15 cellular contexts compared by ENCODE assay signal in the genomic region with DNA sequence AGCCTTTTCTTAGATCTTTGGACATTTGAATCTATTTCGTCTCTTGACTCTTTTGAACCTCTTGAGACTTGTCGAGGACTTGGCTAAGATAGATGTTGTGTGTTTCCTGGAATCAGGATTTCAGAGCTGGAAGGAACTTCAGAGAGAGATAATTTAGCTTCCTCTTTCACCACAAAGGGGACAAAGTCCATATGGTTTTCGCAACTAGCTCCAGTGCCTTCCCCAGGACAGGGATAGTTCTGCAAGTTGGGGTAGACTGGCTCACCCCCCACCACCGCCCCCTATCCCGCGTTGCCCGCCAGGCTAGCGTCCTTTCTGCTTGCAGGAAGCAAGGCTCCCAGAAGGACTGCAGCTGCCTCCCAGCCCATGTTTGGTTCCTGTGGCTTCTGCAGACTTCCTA.
DNase-seq lines count a peak whose midpoint lies in the region; ATAC-seq, FAIRE-seq and TF ChIP-seq lines count a peak whose summit lies in the region.
"Had no signal": no experiment of that assay in that cellular context is flagged by ENCODE, and none has a peak within 500 bp of the region (broad histone marks: within the 10 kb centered on the region; RNA-seq: fewer than 3 reads in every experiment).

No MANE protein-coding gene starts in this region.

- FAIRE-seq in K562 (lab: Jason Lieb, UNC) (no peak), HepG2 (lab: Jason Lieb, UNC) (peak; percentile 56)
- FAIRE-seq: D721Med, GM12891 had no signal

- no peaks in the 10 kb centered on the region for H3K9me3 Mint-ChIP-seq in activated CD8-positive, alpha-beta T cell treated with anti-CD3 and anti-CD28 coated beads, Interleukin-2, amount 10 ng/mL, durations not matched to agents 7 days and 5 days (ENCODE audit: insufficient read depth)
- H3K9me3 Mint-ChIP-seq: activated CD4-positive, alpha-beta memory T cell treated with anti-CD3 and anti-CD28 coated beads for 36 hours; activated naive CD4-positive, alpha-beta T cell treated with anti-CD3 and anti-CD28 coated beads, Interleukin-2, amount 50 U/mL, for 24 hours; natural killer cell treated with Interleukin-12 subunit alpha and Interleukin-12 subunit beta and Interleukin-15 and Interleukin-18, amount 100 ng/mL, for 72 hours had no signal

- H3K9me3 ChIP-seq in K562 (replicated peaks; ENCODE audit: control insufficient read depth, insufficient read depth, low read depth, low read length) (no peaks in the 10 kb centered on the region), HepG2 (ENCODE audit: low read length) (no peaks in the 10 kb centered on the region), upper lobe of left lung (no peaks in the 10 kb centered on the region)
- H3K9me3 ChIP-seq: SJSA1 had no signal

- no peak; the same call in 2 of the 3 replicates for ATAC-seq in K562
- ATAC-seq in HepG2, result peak; percentile 92
- peak; percentile 70 to 83 for ATAC-seq in upper lobe of left lung (ENCODE audit: low FRiP score in 2 of 2)
- ATAC-seq in activated CD8-positive, alpha-beta T cell treated with anti-CD3 and anti-CD28 coated beads, Interleukin-2, amount 10 ng/mL, durations not matched to agents 7 days and 5 days, result no peak
- ATAC-seq: natural killer cell treated with Interleukin-12 subunit alpha and Interleukin-12 subunit beta and Interleukin-15 and Interleukin-18, amount 100 ng/mL, for 72 hours had no signal

- H3K9me1 ChIP-seq in K562 (ENCODE audit: control insufficient read depth, insufficient read depth, low read length), result no peaks in the 10 kb centered on the region

- H3K27ac Mint-ChIP-seq in activated CD8-positive, alpha-beta T cell treated with anti-CD3 and anti-CD28 coated beads, Interleukin-2, amount 10 ng/mL, durations not matched to agents 7 days and 5 days, result no peak overlapping the region
- H3K27ac Mint-ChIP-seq: activated CD4-positive, alpha-beta memory T cell treated with anti-CD3 and anti-CD28 coated beads for 36 hours; activated naive CD4-positive, alpha-beta T cell treated with anti-CD3 and anti-CD28 coated beads, Interleukin-2, amount 50 U/mL, for 24 hours; natural killer cell treated with Interleukin-12 subunit alpha and Interleukin-12 subunit beta and Interleukin-15 and Interleukin-18, amount 100 ng/mL, for 72 hours had no signal

- H3K4me3 ChIP-seq in K562, result no peak overlapping the region
- H3K4me3 ChIP-seq in HepG2 (replicated peaks in 1 of 3; ENCODE audit: insufficient read depth in 1 of 3, low read depth in 2 of 3, low read length in 3 of 3), result peak overlapping the region in 1 of 3 experiments; percentile 29; a peak in 2 of 6 replicates
- peak overlapping the region in 1 of 4 donors; percentile 25 for H3K4me3 ChIP-seq in upper lobe of left lung
- H3K4me3 ChIP-seq: SJSA1 had no signal

- DNase-seq in LoVo (ENCODE audit: low spot score), result peak; percentile 18
- peak in 1 of 4 experiments; percentile 6 for DNase-seq in K562 (ENCODE audit: extremely low read depth in 1 of 4, low spot score in 3 of 4)
- DNase-seq in HepG2 (ENCODE audit: low spot score), result peak; percentile 95
- peak; percentile 43 to 87 for DNase-seq in upper lobe of left lung
- DNase-seq in GM13977 (ENCODE audit: low spot score), result no peak
- no peak for DNase-seq in activated CD8-positive, alpha-beta T cell treated with anti-CD3 and anti-CD28 coated beads, Interleukin-2, amount 10 ng/mL, durations not matched to agents 7 days and 5 days
- no peak for DNase-seq in nucleus accumbens (lab: John Stamatoyannopoulos, UW)
- DNase-seq: activated CD4-positive, alpha-beta memory T cell treated with anti-CD3 and anti-CD28 coated beads for 36 hours; NCI-H2227 treated with DMSO at 0.1 percent for 48 hours; stimulated activated CD4-positive, alpha-beta T cell treated with anti-CD3 and anti-CD28 coated beads, Interleukin-1b, Interleukin-23, amount 100 ng/mL, for 48 hours had no signal

- no peak overlapping the region for H3K27ac ChIP-seq in K562 (ENCODE audit: extremely low read depth, low read depth, low read length)
- peak overlapping the region; percentile 58 for H3K27ac ChIP-seq in HepG2 (ENCODE audit: extremely low read length, insufficient read depth, low read length)
- peak overlapping the region in 1 of 4 donors; percentile 18 for H3K27ac ChIP-seq in upper lobe of left lung
- H3K27ac ChIP-seq: SJSA1 had no signal

- POLR2A ChIA-PET in K562 (lab: Yijun Ruan, JAX), result interaction anchor here (1.0 to 1.5 kb wide), 2 partner anchors 11 to 15 kb away, joined by 3 to 4 read pairs; no protein-coding TSS in a partner anchor
- POLR2A ChIA-PET in HepG2 (lab: Yijun Ruan, JAX), result interaction anchor here (0.9 kb wide), 1 partner anchor 102 kb away, joined by 4 read pairs; no protein-coding TSS in a partner anchor
- POLR2A ChIA-PET in activated CD8-positive, alpha-beta T cell treated with anti-CD3 and anti-CD28 coated beads, Interleukin-2, amount 10 ng/mL, durations not matched to agents 7 days and 5 days (lab: Charles Lee), result no interaction called here

- no peak overlapping the region for H3K4me3 Mint-ChIP-seq in activated CD8-positive, alpha-beta T cell treated with anti-CD3 and anti-CD28 coated beads, Interleukin-2, amount 10 ng/mL, durations not matched to agents 7 days and 5 days
- H3K4me3 Mint-ChIP-seq: activated CD4-positive, alpha-beta memory T cell treated with anti-CD3 and anti-CD28 coated beads for 36 hours; activated naive CD4-positive, alpha-beta T cell treated with anti-CD3 and anti-CD28 coated beads, Interleukin-2, amount 50 U/mL, for 24 hours; natural killer cell treated with Interleukin-12 subunit alpha and Interleukin-12 subunit beta and Interleukin-15 and Interleukin-18, amount 100 ng/mL, for 72 hours had no signal

- TF ChIP-seq EP300 in K562 (IDR thresholded peaks at IDR 0.05; ENCODE audit: low read length), result no peak
- TF ChIP-seq EP300 in HepG2 (IDR thresholded peaks at IDR 0.05; ENCODE audit: low read depth in 2 of 2, low read length in 2 of 2), result peak; percentile 79 to 91; a peak in 3 of 4 replicates
- peak; percentile 82; the same call in 1 of the 2 replicates for TF ChIP-seq EP300 in HepG2 (CRISPR knock-in tag; IDR thresholded peaks at IDR 0.05; ENCODE audit: borderline replicate concordance)
- peak in 1 of 4 donors; percentile 47 for TF ChIP-seq EP300 in upper lobe of left lung (IDR thresholded peaks at IDR 0.05)

- peaks cover 44% of the 10 kb centered on the region for H3K36me3 Mint-ChIP-seq in activated CD8-positive, alpha-beta T cell treated with anti-CD3 and anti-CD28 coated beads, Interleukin-2, amount 10 ng/mL, durations not matched to agents 7 days and 5 days (ENCODE audit: low read depth)
- H3K36me3 Mint-ChIP-seq: activated CD4-positive, alpha-beta memory T cell treated with anti-CD3 and anti-CD28 coated beads for 36 hours; activated naive CD4-positive, alpha-beta T cell treated with anti-CD3 and anti-CD28 coated beads, Interleukin-2, amount 50 U/mL, for 24 hours; natural killer cell treated with Interleukin-12 subunit alpha and Interleukin-12 subunit beta and Interleukin-15 and Interleukin-18, amount 100 ng/mL, for 72 hours had no signal

- intact Hi-C loops in K562 (cut with micrococcal nuclease) (no loop called here), HepG2 (cut with micrococcal nuclease; ENCODE audit: unreplicated experiment) (no loop called here)

- TF ChIP-seq CTCF in K562 (IDR thresholded peaks at IDR 0.05 in 2 of 3, conservative IDR thresholded peaks at IDR 0.05 in 1 of 3; ENCODE audit: insufficient read depth in 2 of 3, low read depth in 1 of 3, low read length in 3 of 3) (no peak), HepG2 (CRISPR knock-in tag; IDR thresholded peaks at IDR 0.05) (peak; percentile 52), upper lobe of left lung (IDR thresholded peaks at IDR 0.05) (no peak), GM13977 (IDR thresholded peaks at IDR 0.05; ENCODE audit: extremely low read depth, insufficient read depth, missing control alignments) (no peak)

- H3K27me3 ChIP-seq in K562 (ENCODE audit: control insufficient read depth in 2 of 2, insufficient read depth in 2 of 2, low read length in 2 of 2), result no peaks in the 10 kb centered on the region
- no peaks in the 10 kb centered on the region for H3K27me3 ChIP-seq in HepG2 (ENCODE audit: control insufficient read depth in 1 of 2, insufficient read depth in 2 of 2, low read length in 2 of 2)
- no peaks in the 10 kb centered on the region for H3K27me3 ChIP-seq in upper lobe of left lung
- H3K27me3 ChIP-seq: SJSA1 had no signal

- no peak overlapping the region for H2AFZ ChIP-seq in K562 (ENCODE audit: low read depth, low read length)
- no peak overlapping the region for H2AFZ ChIP-seq in HepG2 (ENCODE audit: low read length)

- 16% methylated on average over 8 of the region's 8 CpGs for WGBS in K562 (ENCODE audit: insufficient coverage, low coverage, missing lambda C conversion rate)
- 4% methylated on average over 5 of the region's 8 CpGs for WGBS in HepG2 (ENCODE audit: low lambda C conversion rate)
- 16 to 24% methylated on average over 7 to 8 of the region's 8 CpGs for WGBS in upper lobe of left lung, 2 donors

- TF ChIP-seq POLR2A in K562 (conservative IDR thresholded peaks at IDR 0.05) (no peak), HepG2 (IDR thresholded peaks at IDR 0.05; ENCODE audit: insufficient read depth in 1 of 2, low read depth in 2 of 2, low read length in 2 of 2) (no peak), upper lobe of left lung (IDR thresholded peaks at IDR 0.05) (no peak)

- TF ChIP-seq RAD21 in K562 (CRISPR knock-in tag; conservative IDR thresholded peaks at IDR 0.05 in 1 of 2, IDR thresholded peaks at IDR 0.05 in 1 of 2), result no peak
- peak; percentile 35; the same call in 1 of the 2 replicates for TF ChIP-seq RAD21 in HepG2 (CRISPR knock-in tag; IDR thresholded peaks at IDR 0.05)

- no peaks in the 10 kb centered on the region for H3K27me3 Mint-ChIP-seq in activated CD8-positive, alpha-beta T cell treated with anti-CD3 and anti-CD28 coated beads, Interleukin-2, amount 10 ng/mL, durations not matched to agents 7 days and 5 days (ENCODE audit: low read depth)
- H3K27me3 Mint-ChIP-seq: activated CD4-positive, alpha-beta memory T cell treated with anti-CD3 and anti-CD28 coated beads for 36 hours; natural killer cell treated with Interleukin-12 subunit alpha and Interleukin-12 subunit beta and Interleukin-15 and Interleukin-18, amount 100 ng/mL, for 72 hours had no signal

- H3K9ac ChIP-seq in K562 (ENCODE audit: insufficient read depth in 1 of 2, low read depth in 2 of 2, low read length in 2 of 2) (0 out of 4 replicates have a peak overlapping the region, but pooled peaks of 1 of the 2 experiments have one; percentile 6), HepG2 (ENCODE audit: insufficient read depth, low read depth, low read length) (no peak overlapping the region)

- H3K4me1 ChIP-seq in K562 (replicated peaks in 1 of 2; ENCODE audit: control insufficient read depth in 2 of 2, insufficient read depth in 2 of 2, low read length in 2 of 2) (no peaks in the 10 kb centered on the region; a peak in 2 of 5 replicates), HepG2 (ENCODE audit: insufficient read depth, low read length) (peaks cover 80% of the 10 kb centered on the region), upper lobe of left lung (peaks cover 11 to 43% (median 28%) of the 10 kb centered on the region in 4 donors)
- H3K4me1 ChIP-seq: SJSA1 had no signal

- H3K36me3 ChIP-seq in K562 (ENCODE audit: control insufficient read depth, insufficient read depth, low read length), result no peaks in the 10 kb centered on the region
- H3K36me3 ChIP-seq in HepG2 (replicated peaks in 1 of 2; ENCODE audit: control insufficient read depth in 1 of 2, insufficient read depth in 2 of 2, low read length in 2 of 2), result no peaks in the 10 kb centered on the region
- no peaks in the 10 kb centered on the region for H3K36me3 ChIP-seq in upper lobe of left lung
- H3K36me3 ChIP-seq: SJSA1 had no signal

- no peaks in the 10 kb centered on the region for H3K79me2 ChIP-seq in K562 (ENCODE audit: control insufficient read depth, insufficient read depth, low read length)
- peaks cover 3% of the 10 kb centered on the region for H3K79me2 ChIP-seq in HepG2 (ENCODE audit: insufficient read depth, low read length)

- CTCF ChIA-PET in K562 (lab: Yijun Ruan, JAX; ENCODE audit: low intra/inter-chr PET ratio) (no interaction called here), HepG2 (lab: Yijun Ruan, JAX; ENCODE audit: low intra/inter-chr PET ratio, low total read pairs) (no interaction called here)
- CTCF ChIA-PET in activated CD8-positive, alpha-beta T cell treated with anti-CD3 and anti-CD28 coated beads, Interleukin-2, amount 10 ng/mL, durations not matched to agents 7 days and 5 days (lab: Charles Lee), result interaction anchor here (0.6 to 1.7 kb wide), 5 partner anchors 9 to 164 kb away, joined by 3 to 4 read pairs (median 3); no protein-coding TSS in a partner anchor

- H4K20me1 ChIP-seq in K562 (replicated peaks; ENCODE audit: control insufficient read depth, insufficient read depth, low read length) (no peaks in the 10 kb centered on the region), HepG2 (ENCODE audit: insufficient read depth, low read length) (no peaks in the 10 kb centered on the region)

- in situ Hi-C loops in K562 (cut with MboI), result no loop called here
- in situ Hi-C loops in HepG2 (cut with HindIII; ENCODE audit: extremely low pct_ligation_motif_present, low pct_unique_long_range_greater_than_20kb), result loop anchor here (10.0 kb wide), 1 partner anchor 102 kb away; the partner anchor contains the start of gene GRK3
- in situ Hi-C loops in GM13977 (cut with MboI; ENCODE audit: low pct_unique_long_range_greater_than_20kb, low sequenced_read_pairs, unreplicated experiment), result no loop called here

- H3K4me1 Mint-ChIP-seq in activated CD8-positive, alpha-beta T cell treated with anti-CD3 and anti-CD28 coated beads, Interleukin-2, amount 10 ng/mL, durations not matched to agents 7 days and 5 days (ENCODE audit: low read depth), result peaks cover 8% of the 10 kb centered on the region
- H3K4me1 Mint-ChIP-seq: activated naive CD4-positive, alpha-beta T cell treated with anti-CD3 and anti-CD28 coated beads, Interleukin-2, amount 50 U/mL, for 24 hours had no signal

- BruUV-seq in K562 (replicated peaks; lab: Mats Ljungman, UMichigan), result no TSS peak
- BruUV-seq in HepG2 (replicated peaks; lab: Mats Ljungman, UMichigan), result no TSS peak

- peak overlapping the region; percentile 10; the same call in 1 of the 2 replicates for H3K4me2 ChIP-seq in K562 (ENCODE audit: insufficient read depth, low read length)
- H3K4me2 ChIP-seq in HepG2 (ENCODE audit: low read depth, low read length), result peak overlapping the region; percentile 59

Comparison
In these comparisons a context has a peak if more than half of its experiments do, and no peak if none do; other contexts are left out.
1. DNase-seq: peak in LoVo (single experiment), HepG2 (single experiment) and upper lobe of left lung (2 of 2); none in GM13977 (single experiment), activated CD8-positive, alpha-beta T cell treated with anti-CD3 and anti-CD28 coated beads, Interleukin-2, amount 10 ng/mL, durations not matched to agents 7 days and 5 days (single experiment) and nucleus accumbens (0 of 56).
2. ATAC-seq: peak in HepG2 (single experiment) and upper lobe of left lung (2 of 2); none in K562 (single experiment) and activated CD8-positive, alpha-beta T cell treated with anti-CD3 and anti-CD28 coated beads, Interleukin-2, amount 10 ng/mL, durations not matched to agents 7 days and 5 days (single experiment).